ENCODE assay signal across 1 cellular context in the genomic region with DNA sequence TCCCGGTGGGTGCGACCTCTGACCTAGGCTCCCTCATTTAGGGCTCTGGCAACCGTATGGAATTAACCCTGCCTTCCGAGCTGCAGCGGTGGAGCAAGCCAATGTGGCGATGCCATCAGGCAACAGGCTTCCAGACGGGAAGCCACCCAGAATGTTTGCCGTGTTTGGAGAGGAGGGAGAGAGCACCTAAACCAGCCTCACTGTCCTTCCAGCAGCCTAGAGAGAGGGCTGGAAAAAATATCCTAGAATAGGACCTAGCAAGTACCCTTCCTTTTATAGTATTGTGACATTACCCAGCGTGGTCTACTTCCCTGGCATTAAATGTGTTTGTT.
TF ChIP-seq lines count a peak whose summit lies in the region.

No MANE protein-coding gene starts in this region.

TF ChIP-seq in WTC11, 78 proteins besides CTCF, POLR2A, EP300 and RAD21 (continued from another document):
- TF ChIP-seq, protein P1, sequence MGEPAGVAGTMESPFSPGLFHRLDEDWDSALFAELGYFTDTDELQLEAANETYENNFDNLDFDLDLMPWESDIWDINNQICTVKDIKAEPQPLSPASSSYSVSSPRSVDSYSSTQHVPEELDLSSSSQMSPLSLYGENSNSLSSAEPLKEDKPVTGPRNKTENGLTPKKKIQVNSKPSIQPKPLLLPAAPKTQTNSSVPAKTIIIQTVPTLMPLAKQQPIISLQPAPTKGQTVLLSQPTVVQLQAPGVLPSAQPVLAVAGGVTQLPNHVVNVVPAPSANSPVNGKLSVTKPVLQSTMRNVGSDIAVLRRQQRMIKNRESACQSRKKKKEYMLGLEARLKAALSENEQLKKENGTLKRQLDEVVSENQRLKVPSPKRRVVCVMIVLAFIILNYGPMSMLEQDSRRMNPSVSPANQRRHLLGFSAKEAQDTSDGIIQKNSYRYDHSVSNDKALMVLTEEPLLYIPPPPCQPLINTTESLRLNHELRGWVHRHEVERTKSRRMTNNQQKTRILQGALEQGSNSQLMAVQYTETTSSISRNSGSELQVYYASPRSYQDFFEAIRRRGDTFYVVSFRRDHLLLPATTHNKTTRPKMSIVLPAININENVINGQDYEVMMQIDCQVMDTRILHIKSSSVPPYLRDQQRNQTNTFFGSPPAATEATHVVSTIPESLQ (CRISPR knock-in tag; IDR thresholded peaks at IDR 0.05), result no peak
- TF ChIP-seq ZNF263 (CRISPR knock-in tag; IDR thresholded peaks at IDR 0.05; ENCODE audit: low read depth), result no peak
- TF ChIP-seq, protein P2, sequence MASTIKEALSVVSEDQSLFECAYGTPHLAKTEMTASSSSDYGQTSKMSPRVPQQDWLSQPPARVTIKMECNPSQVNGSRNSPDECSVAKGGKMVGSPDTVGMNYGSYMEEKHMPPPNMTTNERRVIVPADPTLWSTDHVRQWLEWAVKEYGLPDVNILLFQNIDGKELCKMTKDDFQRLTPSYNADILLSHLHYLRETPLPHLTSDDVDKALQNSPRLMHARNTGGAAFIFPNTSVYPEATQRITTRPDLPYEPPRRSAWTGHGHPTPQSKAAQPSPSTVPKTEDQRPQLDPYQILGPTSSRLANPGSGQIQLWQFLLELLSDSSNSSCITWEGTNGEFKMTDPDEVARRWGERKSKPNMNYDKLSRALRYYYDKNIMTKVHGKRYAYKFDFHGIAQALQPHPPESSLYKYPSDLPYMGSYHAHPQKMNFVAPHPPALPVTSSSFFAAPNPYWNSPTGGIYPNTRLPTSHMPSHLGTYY (CRISPR knock-in tag; IDR thresholded peaks at IDR 0.05), result no peak
- TF ChIP-seq FOXP1 (CRISPR knock-in tag; IDR thresholded peaks at IDR 0.05; ENCODE audit: borderline replicate concordance), result no peak
TF ChIP-seq in WTC11: peak in this region for 0.
